18 cellular contexts compared by ENCODE assay signal in the genomic region with DNA sequence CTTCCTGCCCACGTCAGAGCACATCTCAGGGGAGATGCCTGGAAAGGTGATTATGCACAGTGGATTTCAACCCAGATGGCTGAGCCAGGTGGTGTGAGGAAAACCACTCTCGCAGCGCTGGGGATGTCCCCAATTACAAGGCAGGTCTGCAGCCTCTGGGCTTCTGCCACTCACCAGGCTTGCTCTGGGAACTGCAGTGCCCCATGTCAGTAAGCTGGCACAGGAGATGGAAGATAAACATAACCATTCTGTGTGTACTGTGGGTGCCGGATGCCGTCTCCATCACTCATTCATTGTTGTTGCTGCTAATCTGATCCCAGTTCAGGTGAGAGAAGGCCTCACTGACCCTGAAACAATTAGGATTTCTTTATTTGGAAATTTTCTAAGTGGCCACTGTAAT.
DNase-seq lines count a peak whose midpoint lies in the region; ATAC-seq and TF ChIP-seq lines count a peak whose summit lies in the region.
"Had no signal": no experiment of that assay in that cellular context is flagged by ENCODE, and none has a peak within 500 bp of the region (broad histone marks: within the 10 kb centered on the region; RNA-seq: fewer than 3 reads in every experiment).

No MANE protein-coding gene starts in this region.

- peaks cover 23% of the 10 kb centered on the region for H3K27me3 Mint-ChIP-seq in activated T-cell treated with anti-CD3 and anti-CD28 coated beads, Interleukin-2, amount 50 U/mL, for 24 hours
- H3K27me3 Mint-ChIP-seq in T-cell = peaks cover 6 to 12% of the 10 kb centered on the region in 2 donors

- no peak overlapping the region for H3K4me3 Mint-ChIP-seq in activated T-cell treated with anti-CD3 and anti-CD28 coated beads, Interleukin-2, amount 50 U/mL, for 24 hours
- no peak overlapping the region for H3K4me3 Mint-ChIP-seq in T-cell
- H3K4me3 Mint-ChIP-seq: mesothelial cell of epicardium had no signal

- TF ChIP-seq CTCF in prostate gland (IDR thresholded peaks at IDR 0.05) = no peak

- H3K9me3 Mint-ChIP-seq in activated T-cell treated with anti-CD3 and anti-CD28 coated beads, Interleukin-2, amount 50 U/mL, for 24 hours = peaks cover 6% of the 10 kb centered on the region
- peaks cover 0 to 6% (median 0%) of the 10 kb centered on the region in 3 donors for H3K9me3 Mint-ChIP-seq in T-cell

- DNase-seq in M059J (ENCODE audit: low read depth) (peak; percentile 57), NCI-H2107 treated with DMSO at 0.1 percent for 48 hours (lab: John Stamatoyannopoulos, UW; ENCODE audit: unreplicated experiment) (peak; percentile 50), prostate gland (ENCODE audit: low spot score) (peak; percentile 18), T-cell (no peak), HK-2 (ENCODE audit: unreplicated experiment) (no peak)
- no peak for DNase-seq in activated naive CD4-positive, alpha-beta T cell (lab: John Stamatoyannopoulos, UW)
- DNase-seq in activated T-cell treated with anti-CD3 and anti-CD28 coated beads, Interleukin-2, amount 50 U/mL, for 24 hours = no peak
- DNase-seq: activated effector memory CD4-positive, alpha-beta T cell treated with Interleukin-2 at 50 U/mL for 16 hours; anterior cingulate cortex; DND-41; heart left ventricle; NCI-H446; small intestine had no signal

- CTCF ChIA-PET in T-cell (lab: Charles Lee) = interaction anchor here in 1 of 2 donors (0.6 kb wide), 1 partner anchor 200 kb away, joined by 3 read pairs; no protein-coding TSS in a partner anchor

- no peaks in the 10 kb centered on the region for H3K4me1 ChIP-seq in prostate gland (replicated peaks)

- no peak overlapping the region for H3K27ac Mint-ChIP-seq in activated T-cell treated with anti-CD3 and anti-CD28 coated beads, Interleukin-2, amount 50 U/mL, for 24 hours
- no peak overlapping the region for H3K27ac Mint-ChIP-seq in T-cell
- H3K27ac Mint-ChIP-seq: mesothelial cell of epicardium had no signal

- H3K9me3 ChIP-seq in prostate gland = no peaks in the 10 kb centered on the region
- H3K9me3 ChIP-seq: neutrophil had no signal

- no peak for TF ChIP-seq POLR2A in prostate gland (IDR thresholded peaks at IDR 0.05)

- ATAC-seq in SK-N-SH treated with all-trans-retinoic acid at 6 μM for 48 hours = peak; percentile 34; the same call in 1 of the 3 replicates
- ATAC-seq in T-cell (replicated peaks in 1 of 4) = no peak
- ATAC-seq: esophagus mucosa had no signal

- no peaks in the 10 kb centered on the region for H3K27me3 ChIP-seq in prostate gland (replicated peaks; ENCODE audit: insufficient read depth)
- H3K27me3 ChIP-seq: heart left ventricle, neutrophil had no signal

- no peaks in the 10 kb centered on the region for H3K36me3 ChIP-seq in prostate gland
- H3K36me3 ChIP-seq: heart left ventricle, neutrophil had no signal

- WGBS in prostate gland = 43% methylated on average over 5 of the region's 5 CpGs

- H3K36me3 Mint-ChIP-seq in activated T-cell treated with anti-CD3 and anti-CD28 coated beads, Interleukin-2, amount 50 U/mL, for 24 hours (ENCODE audit: low read depth) = no peaks in the 10 kb centered on the region
- no peaks in the 10 kb centered on the region for H3K36me3 Mint-ChIP-seq in T-cell

- intact Hi-C loops in prostate gland (cut with DNase I) = no loop called here

- H3K4me1 Mint-ChIP-seq in activated T-cell treated with anti-CD3 and anti-CD28 coated beads, Interleukin-2, amount 50 U/mL, for 24 hours (ENCODE audit: low read depth) = peaks cover 3% of the 10 kb centered on the region
- peaks cover 0 to 6% (median 0%) of the 10 kb centered on the region in 3 donors for H3K4me1 Mint-ChIP-seq in T-cell

- no peak overlapping the region for H3K27ac ChIP-seq in prostate gland
- H3K27ac ChIP-seq: C4-2B, neutrophil had no signal

- no peak overlapping the region for H3K4me3 ChIP-seq in prostate gland
- H3K4me3 ChIP-seq: heart left ventricle had no signal

- POLR2A ChIA-PET in T-cell (lab: Charles Lee) = no interaction called here

TF ChIP-seq in SK-N-SH treated with all-trans-retinoic acid at 6 μM for 48 hours, 23 proteins besides CTCF, POLR2A, EP300 and RAD21:
- TF ChIP-seq ZC3H10 (CRISPR knock-in tag; IDR thresholded peaks at IDR 0.05) (no peak), CSDC2 (CRISPR knock-in tag; IDR thresholded peaks at IDR 0.05) (no peak), ISL1 (CRISPR knock-in tag; IDR thresholded peaks at IDR 0.05) (no peak), TCF4 (CRISPR knock-in tag; IDR thresholded peaks at IDR 0.05; ENCODE audit: borderline replicate concordance) (peak; percentile 62; the same call in 1 of the 2 replicates)
- TF ChIP-seq, protein P1, sequence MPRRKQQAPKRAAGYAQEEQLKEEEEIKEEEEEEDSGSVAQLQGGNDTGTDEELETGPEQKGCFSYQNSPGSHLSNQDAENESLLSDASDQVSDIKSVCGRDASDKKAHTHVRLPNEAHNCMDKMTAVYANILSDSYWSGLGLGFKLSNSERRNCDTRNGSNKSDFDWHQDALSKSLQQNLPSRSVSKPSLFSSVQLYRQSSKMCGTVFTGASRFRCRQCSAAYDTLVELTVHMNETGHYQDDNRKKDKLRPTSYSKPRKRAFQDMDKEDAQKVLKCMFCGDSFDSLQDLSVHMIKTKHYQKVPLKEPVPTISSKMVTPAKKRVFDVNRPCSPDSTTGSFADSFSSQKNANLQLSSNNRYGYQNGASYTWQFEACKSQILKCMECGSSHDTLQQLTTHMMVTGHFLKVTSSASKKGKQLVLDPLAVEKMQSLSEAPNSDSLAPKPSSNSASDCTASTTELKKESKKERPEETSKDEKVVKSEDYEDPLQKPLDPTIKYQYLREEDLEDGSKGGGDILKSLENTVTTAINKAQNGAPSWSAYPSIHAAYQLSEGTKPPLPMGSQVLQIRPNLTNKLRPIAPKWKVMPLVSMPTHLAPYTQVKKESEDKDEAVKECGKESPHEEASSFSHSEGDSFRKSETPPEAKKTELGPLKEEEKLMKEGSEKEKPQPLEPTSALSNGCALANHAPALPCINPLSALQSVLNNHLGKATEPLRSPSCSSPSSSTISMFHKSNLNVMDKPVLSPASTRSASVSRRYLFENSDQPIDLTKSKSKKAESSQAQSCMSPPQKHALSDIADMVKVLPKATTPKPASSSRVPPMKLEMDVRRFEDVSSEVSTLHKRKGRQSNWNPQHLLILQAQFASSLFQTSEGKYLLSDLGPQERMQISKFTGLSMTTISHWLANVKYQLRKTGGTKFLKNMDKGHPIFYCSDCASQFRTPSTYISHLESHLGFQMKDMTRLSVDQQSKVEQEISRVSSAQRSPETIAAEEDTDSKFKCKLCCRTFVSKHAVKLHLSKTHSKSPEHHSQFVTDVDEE (CRISPR knock-in tag; IDR thresholded peaks at IDR 0.05) = peak; percentile 69

Comparison
In these comparisons a context has a peak if more than half of its experiments do, and no peak if none do; other contexts are left out.
1. DNase-seq: peak in M059J (single experiment), NCI-H2107 treated with DMSO at 0.1 percent for 48 hours (single experiment) and prostate gland (single experiment); none in activated naive CD4-positive, alpha-beta T cell (0 of 4), activated T-cell treated with anti-CD3 and anti-CD28 coated beads, Interleukin-2, amount 50 U/mL, for 24 hours (single experiment), T-cell (0 of 34) and HK-2 (single experiment).